In genomic region chr3:79767953-79768282, GRCh38 we compare ENCODE assay signal across 9 cellular contexts. TPM values are rescaled to one million over a fixed set of nuclear protein-coding genes. Genes with fewer than 3 reads are reported as not detected.
A peak's percentile ranks its signal among the peaks of the same experiment; 100 is the strongest.
DNase-seq lines count a peak whose midpoint lies in the region; ATAC-seq and TF ChIP-seq lines count a peak whose summit lies in the region.
"Had no signal": no experiment of that assay in that cellular context is flagged by ENCODE, and none has a peak within 500 bp of the region (broad histone marks: within the 10 kb centered on the region; RNA-seq: fewer than 3 reads in every experiment).

Gene ROBO1, minus strand, starts transcription at chr3:79767998.

- H3K4me2 ChIP-seq in IMR-90 (ENCODE audit: low read depth, low read length) (no peak within 1 kb of the TSS), smooth muscle cell (peak within 1 kb of the TSS; percentile 84)

- in situ Hi-C loops in IMR-90 (cut with MboI; ENCODE audit: low sequenced_read_pairs), result no loop called here
- in situ Hi-C loops in astrocyte of the spinal cord (cut with HindIII; ENCODE audit: low sequenced_read_pairs), result no loop called here

- no peaks in the 10 kb centered on the region for H3K4me1 Mint-ChIP-seq in stimulated activated naive B cell treated with anti-CD40 and anti-IgM and Interleukin-4, amounts not matched to agents 10 μg/mL and 1 μg/mL and 100 μg/mL, for 72 hours

- H3K9me3 ChIP-seq in IMR-90 (ENCODE audit: control insufficient read depth, insufficient read depth, low read length), result no peaks in the 10 kb centered on the region; the same call in 1 of the 2 replicates
- H3K9me3 ChIP-seq in smooth muscle cell (replicated peaks; ENCODE audit: low read depth), result no peaks in the 10 kb centered on the region

- CTCF ChIA-PET in IMR-90 (lab: Yijun Ruan, JAX), result no interaction called here

- H3K27me3 ChIP-seq in IMR-90 (ENCODE audit: control insufficient read depth, insufficient read depth, low read length) (no peaks in the 10 kb centered on the region; the same call in 1 of the 2 replicates), smooth muscle cell (ENCODE audit: low read depth) (peaks cover 65% of the 10 kb centered on the region)

- TF ChIP-seq POLR2A in IMR-90 (IDR thresholded peaks at IDR 0.05; ENCODE audit: low read depth, low read length), result no peak

- no peaks in the 10 kb centered on the region for H3K9me1 ChIP-seq in IMR-90 (ENCODE audit: insufficient read depth, low read length)

- no peak within 1 kb of the TSS for H3K18ac ChIP-seq in IMR-90 (ENCODE audit: low read depth, low read length)

- intact Hi-C loops in IMR-90 (cut with micrococcal nuclease), result no loop called here

- no peak within 1 kb of the TSS for H2AK9ac ChIP-seq in IMR-90 (replicated peaks; ENCODE audit: low read depth, low read length, poor library complexity)

- POLR2A ChIA-PET in IMR-90 (lab: Charles Lee; ENCODE audit: unreplicated experiment), result no interaction called here

- peaks cover 3 to 5% of the 10 kb centered on the region in 2 donors for H3K9me3 Mint-ChIP-seq in stimulated activated naive B cell treated with anti-CD40 and anti-IgM and Interleukin-4, amounts not matched to agents 10 μg/mL and 1 μg/mL and 100 μg/mL, for 72 hours

- H3K56ac ChIP-seq in IMR-90 (ENCODE audit: extremely low read depth, insufficient read depth, low read length), result no peak within 1 kb of the TSS

- H3K36me3 ChIP-seq in IMR-90 (ENCODE audit: control insufficient read depth, insufficient read depth, low read length), result no peaks in the 10 kb centered on the region
- no peaks in the 10 kb centered on the region for H3K36me3 ChIP-seq in smooth muscle cell (ENCODE audit: low read depth)

- no peak within 1 kb of the TSS for H3K14ac ChIP-seq in IMR-90 (replicated peaks; ENCODE audit: low read depth, low read length)

- no peaks in the 10 kb centered on the region for H3K4me1 ChIP-seq in IMR-90 (ENCODE audit: control insufficient read depth, insufficient read depth, low read length)
- peaks cover 10% of the 10 kb centered on the region for H3K4me1 ChIP-seq in smooth muscle cell (ENCODE audit: low read depth)

- no peak for DNase-seq in IMR-90
- peak; percentile 50 for DNase-seq in astrocyte of the spinal cord (ENCODE audit: low read depth, low spot score)
- DNase-seq in iris pigment epithelial cell (ENCODE audit: low read depth), result peak; percentile 44
- no peak for DNase-seq in smooth muscle cell (lab: John Stamatoyannopoulos, UW; ENCODE audit: unreplicated experiment)
- DNase-seq in activated T-cell treated with anti-CD3 and anti-CD28 coated beads, Interleukin-2, amount 50 U/mL, for 48 hours, result no peak
- DNase-seq in NCI-H1694 (lab: John Stamatoyannopoulos, UW), result no peak
- DNase-seq in stimulated activated naive B cell treated with anti-CD40 and anti-IgM and Interleukin-4, amounts not matched to agents 10 μg/mL and 1 μg/mL and 100 μg/mL, for 72 hours, result no peak
- DNase-seq: NCI-H1092 treated with DMSO at 0.1 percent for 48 hours had no signal

- no peak within 1 kb of the TSS for H2AK5ac ChIP-seq in IMR-90 (ENCODE audit: low read depth, low read length)

- H2BK5ac ChIP-seq in IMR-90 (ENCODE audit: low read depth, low read length, poor library complexity, severe bottlenecking), result no peak within 1 kb of the TSS

- TF ChIP-seq CTCF in IMR-90 (conservative IDR thresholded peaks at IDR 0.05; ENCODE audit: low read depth, low read length) (no peak), astrocyte of the spinal cord (IDR thresholded peaks at IDR 0.05; ENCODE audit: low read depth, low read length) (no peak), smooth muscle cell (IDR thresholded peaks at IDR 0.05; ENCODE audit: borderline replicate concordance, insufficient read depth, poor library complexity, severe bottlenecking) (no peak)

- H3K27me3 Mint-ChIP-seq in stimulated activated naive B cell treated with anti-CD40 and anti-IgM and Interleukin-4, amounts not matched to agents 10 μg/mL and 1 μg/mL and 100 μg/mL, for 72 hours, result peaks cover 0 to 11% of the 10 kb centered on the region in 2 donors

- no peak within 1 kb of the TSS for H2BK20ac ChIP-seq in IMR-90 (ENCODE audit: low read depth, low read length)

- H3K23ac ChIP-seq in IMR-90 (ENCODE audit: low read depth, low read length), result no peak within 1 kb of the TSS

- H2BK15ac ChIP-seq in IMR-90 (ENCODE audit: low read depth, low read length), result no peak within 1 kb of the TSS

- H3K9ac ChIP-seq in IMR-90 (ENCODE audit: low read depth, low read length) (no peak within 1 kb of the TSS), smooth muscle cell (ENCODE audit: low read depth) (no peak within 1 kb of the TSS)

- no peak within 1 kb of the TSS for H4K91ac ChIP-seq in IMR-90 (ENCODE audit: insufficient read depth, low read depth, low read length)

- H2BK120ac ChIP-seq in IMR-90 (ENCODE audit: low read depth, low read length), result no peak within 1 kb of the TSS

- no peaks in the 10 kb centered on the region for H3K36me3 Mint-ChIP-seq in stimulated activated naive B cell treated with anti-CD40 and anti-IgM and Interleukin-4, amounts not matched to agents 10 μg/mL and 1 μg/mL and 100 μg/mL, for 72 hours

- TF ChIP-seq RAD21 in IMR-90 (IDR thresholded peaks at IDR 0.05; ENCODE audit: low read length), result no peak

- no peaks in the 10 kb centered on the region for H3K79me1 ChIP-seq in IMR-90 (ENCODE audit: low read depth in 1 of 2, low read length in 2 of 2)

- H4K5ac ChIP-seq in IMR-90 (ENCODE audit: low read depth, low read length), result no peak within 1 kb of the TSS

- no peak within 1 kb of the TSS for H3K27ac Mint-ChIP-seq in stimulated activated naive B cell treated with anti-CD40 and anti-IgM and Interleukin-4, amounts not matched to agents 10 μg/mL and 1 μg/mL and 100 μg/mL, for 72 hours

- H3K4me3 ChIP-seq in IMR-90 (ENCODE audit: insufficient read depth, low read depth, low read length) (no peak within 1 kb of the TSS), astrocyte of the spinal cord (ENCODE audit: low read depth, low read length) (peak within 1 kb of the TSS; percentile 57), smooth muscle cell (peak within 1 kb of the TSS; percentile 50)

- H3K4me3 Mint-ChIP-seq in stimulated activated naive B cell treated with anti-CD40 and anti-IgM and Interleukin-4, amounts not matched to agents 10 μg/mL and 1 μg/mL and 100 μg/mL, for 72 hours, result no peak within 1 kb of the TSS

- ATAC-seq in IMR-90 (ENCODE audit: low read depth) (no peak), GM21526 (IDR thresholded peaks at IDR 0.05; ENCODE audit: low FRiP score, unreplicated experiment) (no peak)
- ATAC-seq in stimulated activated naive B cell treated with anti-CD40 and anti-IgM and Interleukin-4, amounts not matched to agents 10 μg/mL and 1 μg/mL and 100 μg/mL, for 72 hours (replicated peaks), result no peak

- H4K8ac ChIP-seq in IMR-90 (ENCODE audit: low read depth in 2 of 2, low read length in 2 of 2), result no peak within 1 kb of the TSS

- no TSS peak for BruUV-seq in IMR-90 (replicated peaks; lab: Mats Ljungman, UMichigan)

- no peaks in the 10 kb centered on the region for H3F3A ChIP-seq in smooth muscle cell (ENCODE audit: low read depth)

- H3K79me2 ChIP-seq in smooth muscle cell (ENCODE audit: low read depth), result no peaks in the 10 kb centered on the region

- no CpG with 5 or more reads among the region's 11 CpGs for WGBS in IMR-90 (ENCODE audit: extremely low coverage in 2 of 2, insufficient read length in 1 of 2), 2 experiments
- WGBS in smooth muscle cell (ENCODE audit: low lambda C conversion rate), result 7% methylated on average over 11 of the region's 11 CpGs

- H3K27ac ChIP-seq in IMR-90 (ENCODE audit: insufficient read depth, low read length), result no peak within 1 kb of the TSS
- H3K27ac ChIP-seq in smooth muscle cell (ENCODE audit: low read depth), result no peak within 1 kb of the TSS

- H2AFZ ChIP-seq in IMR-90 (replicated peaks; ENCODE audit: low read length, poor library complexity), result no peak within 1 kb of the TSS
- H2AFZ ChIP-seq in smooth muscle cell (ENCODE audit: low read depth), result peak within 1 kb of the TSS; percentile 87

- no peak within 1 kb of the TSS for H3K4ac ChIP-seq in IMR-90 (ENCODE audit: low read depth, low read length)

- no peaks in the 10 kb centered on the region for H4K20me1 ChIP-seq in IMR-90 (ENCODE audit: insufficient read depth, low read length)
- no peaks in the 10 kb centered on the region for H4K20me1 ChIP-seq in smooth muscle cell (ENCODE audit: low read depth)

- dilution Hi-C loops in IMR-90 (cut with HindIII; ENCODE audit: low sequenced_read_pairs, unreplicated experiment), result no loop called here

TF ChIP-seq in IMR-90, 13 proteins besides CTCF, POLR2A, EP300 and RAD21 (continues in another document):
- TF ChIP-seq MAFK (IDR thresholded peaks at IDR 0.05; ENCODE audit: low read depth, low read length), result no peak
- no peak for TF ChIP-seq MXI1 (IDR thresholded peaks at IDR 0.05; ENCODE audit: borderline replicate concordance, low read depth, low read length)
- no peak for TF ChIP-seq ELK1 (IDR thresholded peaks at IDR 0.05; ENCODE audit: borderline replicate concordance, low read depth, low read length)
- no peak for TF ChIP-seq FOS (IDR thresholded peaks at IDR 0.05; ENCODE audit: low read depth, low read length)
- no peak for TF ChIP-seq SMC3 (IDR thresholded peaks at IDR 0.05; ENCODE audit: low read depth, low read length)
- TF ChIP-seq BHLHE40 (IDR thresholded peaks at IDR 0.05; ENCODE audit: low read depth, low read length), result no peak
- TF ChIP-seq USF2 (IDR thresholded peaks at IDR 0.05; ENCODE audit: low read depth, low read length), result no peak
- TF ChIP-seq CEBPB (IDR thresholded peaks at IDR 0.05; ENCODE audit: low read depth, low read length), result no peak
- TF ChIP-seq RFX5 (IDR thresholded peaks at IDR 0.05; ENCODE audit: low read depth, low read length), result no peak

RNA-seq across cellular contexts. Expression of gene ROBO1, which starts in this region (rescaled TPM):
- total RNA-seq in IMR-90 (2012; rRNA removed) (53.9 and 60.8 TPM in 2 replicates), smooth muscle cell (72.6 and 79.5 TPM in 2 replicates)
- polyA plus RNA-seq in IMR-90 (2012; rRNA removed) (23.8 and 24.1 TPM in 2 replicates), smooth muscle cell (25.9 and 30.5 TPM in 2 replicates)
- 10.2 and 11.4 TPM in 2 replicates for polyA plus RNA-seq in IMR-90 (2012; cell fraction: cytosol; rRNA removed)
- polyA plus RNA-seq in IMR-90 (2012; cell fraction: nucleus; rRNA removed; ENCODE audit: low replicate concordance), result 12.9 and 34.4 TPM in 2 replicates

Comparison
In these comparisons a context has a peak if more than half of its experiments do, and no peak if none do; other contexts are left out.
1. DNase-seq: peak in astrocyte of the spinal cord (single experiment) and iris pigment epithelial cell (single experiment); none in IMR-90 (single experiment), smooth muscle cell (single experiment), activated T-cell treated with anti-CD3 and anti-CD28 coated beads, Interleukin-2, amount 50 U/mL, for 48 hours (0 of 2), NCI-H1694 (single experiment) and stimulated activated naive B cell treated with anti-CD40 and anti-IgM and Interleukin-4, amounts not matched to agents 10 μg/mL and 1 μg/mL and 100 μg/mL, for 72 hours (single experiment).